In genomic region chr1:159025043-159025442, GRCh38 we compare ENCODE assay signal across 31 cellular contexts. TPM values are rescaled to one million over a fixed set of nuclear protein-coding genes. Genes with fewer than 3 reads are reported as not detected.
"Had no signal": no experiment of that assay in that cellular context is flagged by ENCODE, and none has a peak within 500 bp of the region (broad histone marks: within the 10 kb centered on the region; RNA-seq: fewer than 3 reads in every experiment).

No MANE protein-coding gene starts in this region.

- H3K27ac ChIP-seq: adrenal gland, body of pancreas, esophagus muscularis mucosa, foreskin keratinocyte, left ventricle myocardium inferior, pancreas, prostate gland, skin epidermis, stomach, tibial artery, upper lobe of right lung had no signal

- H3K27me3 Mint-ChIP-seq: activated CD4-positive, alpha-beta memory T cell treated with anti-CD3 and anti-CD28 coated beads, Interleukin-2, amount 10 ng/mL, durations not matched to agents 7 days and 5 days; activated CD4-positive, alpha-beta T cell treated with anti-CD3 and anti-CD28 coated beads, Interleukin-2, amount 10 ng/mL, durations not matched to agents 7 days and 5 days; activated naive CD8-positive, alpha-beta T cell treated with anti-CD3 and anti-CD28 coated beads for 36 hours; activated T-cell treated with anti-CD3 and anti-CD28 coated beads, Interleukin-2, amount 50 U/mL, for 24 hours; naive B cell had no signal

- FAIRE-seq: islet of Langerhans, pancreas had no signal

- H3K27ac Mint-ChIP-seq: activated naive CD8-positive, alpha-beta T cell treated with anti-CD3 and anti-CD28 coated beads for 36 hours had no signal

- H3K4me1 Mint-ChIP-seq: neural crest cell had no signal

- H3K4me1 ChIP-seq: body of pancreas, pancreas, prostate gland had no signal

- H3K4me3 Mint-ChIP-seq: activated CD4-positive, alpha-beta T cell treated with anti-CD3 and anti-CD28 coated beads, Interleukin-2, amount 10 ng/mL, durations not matched to agents 7 days and 5 days; activated naive CD8-positive, alpha-beta T cell treated with anti-CD3 and anti-CD28 coated beads for 36 hours; neural crest cell had no signal

- H3K27me3 ChIP-seq: adrenal gland, body of pancreas, esophagus muscularis mucosa, foreskin keratinocyte, pancreas, stomach, tibial artery, upper lobe of right lung had no signal

- H3K4me3 ChIP-seq: adrenal gland, body of pancreas, esophagus muscularis mucosa, left ventricle myocardium inferior, lung, pancreas, prostate gland, skin epidermis, stomach, tibial artery, upper lobe of right lung had no signal

- DNase-seq: activated CD4-positive, alpha-beta memory T cell treated with anti-CD3 and anti-CD28 coated beads, Interleukin-2, amount 10 ng/mL, durations not matched to agents 7 days and 5 days; activated CD4-positive, alpha-beta T cell treated with anti-CD3 and anti-CD28 coated beads, Interleukin-2, amount 10 ng/mL, durations not matched to agents 7 days and 5 days; activated CD8-positive, alpha-beta memory T cell treated with anti-CD3 and anti-CD28 coated beads, Interleukin-2, amount 50 U/mL, for 48 hours; activated naive CD4-positive, alpha-beta T cell; activated naive CD8-positive, alpha-beta T cell treated with anti-CD3 and anti-CD28 coated beads for 36 hours; activated T-cell treated with anti-CD3 and anti-CD28 coated beads, Interleukin-2, amount 50 U/mL, for 24 hours; adrenal gland; aorta; body of pancreas; dermis blood vessel endothelial cell; effector CD4-positive, alpha-beta T cell; foreskin keratinocyte; left ventricle myocardium inferior; naive B cell; nucleus accumbens; pancreas; retina; stimulated activated CD4-positive, alpha-beta T cell treated with anti-CD3 and anti-CD28 coated beads, Interleukin-12 subunit alpha, Interleukin-12 subunit beta, amount 100 ng/mL, for 4 hours; stimulated activated CD4-positive, alpha-beta T cell treated with anti-CD3 and anti-CD28 coated beads, Interleukin-4, amount 100 ng/mL, for 1 hour; stomach; tibial artery; upper lobe of right lung had no signal

- ATAC-seq: activated CD4-positive, CD25-positive, alpha-beta regulatory T cell treated with anti-CD3 and anti-CD28 coated beads, Interleukin-2, amount 50 U/mL, for 24 hours; body of pancreas; foreskin keratinocyte; pancreas; sciatic nerve; upper lobe of right lung had no signal

- H3K9me3 Mint-ChIP-seq: activated CD4-positive, alpha-beta memory T cell treated with anti-CD3 and anti-CD28 coated beads, Interleukin-2, amount 10 ng/mL, durations not matched to agents 7 days and 5 days; activated CD4-positive, alpha-beta T cell treated with anti-CD3 and anti-CD28 coated beads, Interleukin-2, amount 10 ng/mL, durations not matched to agents 7 days and 5 days; activated T-cell treated with anti-CD3 and anti-CD28 coated beads, Interleukin-2, amount 50 U/mL, for 24 hours; activated T-helper 2 cell treated with anti-CD3 and anti-CD28 coated beads, Interferon-gamma antibody, Interleukin-2, Interleukin-4, amounts not matched to agents 10 μg/mL and 5 μg/mL and 100 μg/mL, durations not matched to agents 14 hours and 24 hours and 36 hours had no signal

RNA-seq across cellular contexts. Expression of gene AIM2, which starts 51.5 kb away (rescaled TPM):
- total RNA-seq: body of pancreas, dermis blood vessel endothelial cell, foreskin keratinocyte had no signal
- polyA plus RNA-seq: foreskin keratinocyte had no signal
